Comparison of ENCODE assay signal across 1 cellular context in genomic region chr2:26785431-26786206, GRCh38.
TF ChIP-seq lines count a peak whose summit lies in the region.

Gene CENPA, plus strand, starts transcription at chr2:26786056. Its CDS starts 141 bp downstream, at chr2:26786197.

TF ChIP-seq in K562, 482 proteins besides CTCF, POLR2A, EP300 and RAD21 (continued from another document and continues in another):
- TF ChIP-seq, protein P1, sequence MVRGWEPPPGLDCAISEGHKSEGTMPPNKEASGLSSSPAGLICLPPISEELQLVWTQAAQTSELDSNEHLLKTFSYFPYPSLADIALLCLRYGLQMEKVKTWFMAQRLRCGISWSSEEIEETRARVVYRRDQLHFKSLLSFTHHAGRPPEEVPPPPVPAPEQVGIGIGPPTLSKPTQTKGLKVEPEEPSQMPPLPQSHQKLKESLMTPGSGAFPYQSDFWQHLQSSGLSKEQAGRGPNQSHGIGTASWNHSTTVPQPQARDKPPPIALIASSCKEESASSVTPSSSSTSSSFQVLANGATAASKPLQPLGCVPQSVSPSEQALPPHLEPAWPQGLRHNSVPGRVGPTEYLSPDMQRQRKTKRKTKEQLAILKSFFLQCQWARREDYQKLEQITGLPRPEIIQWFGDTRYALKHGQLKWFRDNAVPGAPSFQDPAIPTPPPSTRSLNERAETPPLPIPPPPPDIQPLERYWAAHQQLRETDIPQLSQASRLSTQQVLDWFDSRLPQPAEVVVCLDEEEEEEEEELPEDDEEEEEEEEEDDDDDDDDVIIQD (CRISPR knock-in tag; IDR thresholded peaks at IDR 0.05) = 0 out of 2 replicates have a peak, but pooled peaks have one; percentile 67
- TF ChIP-seq, protein P2, sequence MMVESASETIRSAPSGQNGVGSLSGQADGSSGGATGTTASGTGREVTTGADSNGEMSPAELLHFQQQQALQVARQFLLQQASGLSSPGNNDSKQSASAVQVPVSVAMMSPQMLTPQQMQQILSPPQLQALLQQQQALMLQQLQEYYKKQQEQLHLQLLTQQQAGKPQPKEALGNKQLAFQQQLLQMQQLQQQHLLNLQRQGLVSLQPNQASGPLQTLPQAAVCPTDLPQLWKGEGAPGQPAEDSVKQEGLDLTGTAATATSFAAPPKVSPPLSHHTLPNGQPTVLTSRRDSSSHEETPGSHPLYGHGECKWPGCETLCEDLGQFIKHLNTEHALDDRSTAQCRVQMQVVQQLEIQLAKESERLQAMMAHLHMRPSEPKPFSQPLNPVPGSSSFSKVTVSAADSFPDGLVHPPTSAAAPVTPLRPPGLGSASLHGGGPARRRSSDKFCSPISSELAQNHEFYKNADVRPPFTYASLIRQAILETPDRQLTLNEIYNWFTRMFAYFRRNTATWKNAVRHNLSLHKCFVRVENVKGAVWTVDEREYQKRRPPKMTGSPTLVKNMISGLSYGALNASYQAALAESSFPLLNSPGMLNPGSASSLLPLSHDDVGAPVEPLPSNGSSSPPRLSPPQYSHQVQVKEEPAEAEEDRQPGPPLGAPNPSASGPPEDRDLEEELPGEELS (CRISPR knock-in tag; IDR thresholded peaks at IDR 0.05; ENCODE audit: borderline replicate concordance) = no peak
- TF ChIP-seq TOE1 (IDR thresholded peaks at IDR 0.05; ENCODE audit: borderline replicate concordance) = no peak
- no peak for TF ChIP-seq TOE1 (CRISPR knock-in tag; IDR thresholded peaks at IDR 0.05; ENCODE audit: borderline replicate concordance, low read depth)
- 0 out of 2 replicates have a peak, but pooled peaks have one; percentile 20 for TF ChIP-seq SREBF1 (IDR thresholded peaks at IDR 0.05; ENCODE audit: borderline replicate concordance, low read depth, low read length)
- 0 out of 4 replicates have a peak, but pooled peaks of 1 of the 2 experiments have one; percentile 75 for TF ChIP-seq NONO (IDR thresholded peaks at IDR 0.05; ENCODE audit: low read depth in 2 of 2, low read length in 1 of 2)
- TF ChIP-seq KDM1A (IDR thresholded peaks at IDR 0.05) = no peak
- TF ChIP-seq ZNF57 (CRISPR knock-in tag; IDR thresholded peaks at IDR 0.05) = no peak
- TF ChIP-seq ZNF140 (CRISPR knock-in tag; IDR thresholded peaks at IDR 0.05) = no peak
- TF ChIP-seq, protein P3, sequence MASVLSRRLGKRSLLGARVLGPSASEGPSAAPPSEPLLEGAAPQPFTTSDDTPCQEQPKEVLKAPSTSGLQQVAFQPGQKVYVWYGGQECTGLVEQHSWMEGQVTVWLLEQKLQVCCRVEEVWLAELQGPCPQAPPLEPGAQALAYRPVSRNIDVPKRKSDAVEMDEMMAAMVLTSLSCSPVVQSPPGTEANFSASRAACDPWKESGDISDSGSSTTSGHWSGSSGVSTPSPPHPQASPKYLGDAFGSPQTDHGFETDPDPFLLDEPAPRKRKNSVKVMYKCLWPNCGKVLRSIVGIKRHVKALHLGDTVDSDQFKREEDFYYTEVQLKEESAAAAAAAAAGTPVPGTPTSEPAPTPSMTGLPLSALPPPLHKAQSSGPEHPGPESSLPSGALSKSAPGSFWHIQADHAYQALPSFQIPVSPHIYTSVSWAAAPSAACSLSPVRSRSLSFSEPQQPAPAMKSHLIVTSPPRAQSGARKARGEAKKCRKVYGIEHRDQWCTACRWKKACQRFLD (CRISPR knock-in tag; IDR thresholded peaks at IDR 0.05) = peak; percentile 49; the same call in 1 of the 2 replicates
- TF ChIP-seq IRF1 (CRISPR knock-in tag; IDR thresholded peaks at IDR 0.05; ENCODE audit: borderline replicate concordance) = no peak
- TF ChIP-seq RFX1 (IDR thresholded peaks at IDR 0.05) = peak; percentile 32; the same call in 1 of the 2 replicates
- no peak for TF ChIP-seq SRSF3 (IDR thresholded peaks at IDR 0.05; ENCODE audit: insufficient read depth, low read length)
- no peak for TF ChIP-seq HDAC1 (IDR thresholded peaks at IDR 0.05)
- TF ChIP-seq HNRNPLL (IDR thresholded peaks at IDR 0.05; ENCODE audit: low read depth, low read length, poor library complexity, severe bottlenecking) = peak; percentile 66
- TF ChIP-seq, protein P4, sequence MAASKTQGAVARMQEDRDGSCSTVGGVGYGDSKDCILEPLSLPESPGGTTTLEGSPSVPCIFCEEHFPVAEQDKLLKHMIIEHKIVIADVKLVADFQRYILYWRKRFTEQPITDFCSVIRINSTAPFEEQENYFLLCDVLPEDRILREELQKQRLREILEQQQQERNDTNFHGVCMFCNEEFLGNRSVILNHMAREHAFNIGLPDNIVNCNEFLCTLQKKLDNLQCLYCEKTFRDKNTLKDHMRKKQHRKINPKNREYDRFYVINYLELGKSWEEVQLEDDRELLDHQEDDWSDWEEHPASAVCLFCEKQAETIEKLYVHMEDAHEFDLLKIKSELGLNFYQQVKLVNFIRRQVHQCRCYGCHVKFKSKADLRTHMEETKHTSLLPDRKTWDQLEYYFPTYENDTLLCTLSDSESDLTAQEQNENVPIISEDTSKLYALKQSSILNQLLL (CRISPR knock-in tag; IDR thresholded peaks at IDR 0.05; ENCODE audit: borderline replicate concordance) = no peak
- no peak; the same call in 1 of the 2 replicates for TF ChIP-seq NCOA1 (IDR thresholded peaks at IDR 0.05; ENCODE audit: low read depth)
- TF ChIP-seq WHSC1 (IDR thresholded peaks at IDR 0.05; ENCODE audit: low read length) = no peak
- TF ChIP-seq, protein P5, sequence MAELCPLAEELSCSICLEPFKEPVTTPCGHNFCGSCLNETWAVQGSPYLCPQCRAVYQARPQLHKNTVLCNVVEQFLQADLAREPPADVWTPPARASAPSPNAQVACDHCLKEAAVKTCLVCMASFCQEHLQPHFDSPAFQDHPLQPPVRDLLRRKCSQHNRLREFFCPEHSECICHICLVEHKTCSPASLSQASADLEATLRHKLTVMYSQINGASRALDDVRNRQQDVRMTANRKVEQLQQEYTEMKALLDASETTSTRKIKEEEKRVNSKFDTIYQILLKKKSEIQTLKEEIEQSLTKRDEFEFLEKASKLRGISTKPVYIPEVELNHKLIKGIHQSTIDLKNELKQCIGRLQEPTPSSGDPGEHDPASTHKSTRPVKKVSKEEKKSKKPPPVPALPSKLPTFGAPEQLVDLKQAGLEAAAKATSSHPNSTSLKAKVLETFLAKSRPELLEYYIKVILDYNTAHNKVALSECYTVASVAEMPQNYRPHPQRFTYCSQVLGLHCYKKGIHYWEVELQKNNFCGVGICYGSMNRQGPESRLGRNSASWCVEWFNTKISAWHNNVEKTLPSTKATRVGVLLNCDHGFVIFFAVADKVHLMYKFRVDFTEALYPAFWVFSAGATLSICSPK (IDR thresholded peaks at IDR 0.05; ENCODE audit: borderline replicate concordance) = no peak
- no peak for TF ChIP-seq IFI16 (CRISPR knock-in tag; IDR thresholded peaks at IDR 0.05)
- TF ChIP-seq MXD1 (CRISPR knock-in tag; IDR thresholded peaks at IDR 0.05; ENCODE audit: borderline replicate concordance, poor library complexity, severe bottlenecking) = no peak
- TF ChIP-seq SRSF7 (optimal IDR thresholded peaks at IDR 0.05; ENCODE audit: low read depth, low read length) = no peak
- peak; percentile 60; the same call in 1 of the 2 replicates for TF ChIP-seq ZNF668 (CRISPR knock-in tag; IDR thresholded peaks at IDR 0.05)
- TF ChIP-seq, protein P6, sequence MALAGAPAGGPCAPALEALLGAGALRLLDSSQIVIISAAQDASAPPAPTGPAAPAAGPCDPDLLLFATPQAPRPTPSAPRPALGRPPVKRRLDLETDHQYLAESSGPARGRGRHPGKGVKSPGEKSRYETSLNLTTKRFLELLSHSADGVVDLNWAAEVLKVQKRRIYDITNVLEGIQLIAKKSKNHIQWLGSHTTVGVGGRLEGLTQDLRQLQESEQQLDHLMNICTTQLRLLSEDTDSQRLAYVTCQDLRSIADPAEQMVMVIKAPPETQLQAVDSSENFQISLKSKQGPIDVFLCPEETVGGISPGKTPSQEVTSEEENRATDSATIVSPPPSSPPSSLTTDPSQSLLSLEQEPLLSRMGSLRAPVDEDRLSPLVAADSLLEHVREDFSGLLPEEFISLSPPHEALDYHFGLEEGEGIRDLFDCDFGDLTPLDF (CRISPR knock-in tag; IDR thresholded peaks at IDR 0.05) = peak; percentile 92
- TF ChIP-seq OTX1 (CRISPR knock-in tag; IDR thresholded peaks at IDR 0.05) = 0 out of 2 replicates have a peak, but pooled peaks have one; percentile 15
- TF ChIP-seq FOXM1 (IDR thresholded peaks at IDR 0.05; ENCODE audit: low read depth) = peak; percentile 100
- TF ChIP-seq FOXM1 (CRISPR knock-in tag; IDR thresholded peaks at IDR 0.05; ENCODE audit: low read depth) = peak; percentile 100
- no peak for TF ChIP-seq SMAD2 (IDR thresholded peaks at IDR 0.05; ENCODE audit: low read depth, low read length)
- no peak for TF ChIP-seq GTF2E2 (tag; IDR thresholded peaks at IDR 0.05)
- TF ChIP-seq RUNX1 (IDR thresholded peaks at IDR 0.05; ENCODE audit: low read depth) = 0 out of 2 replicates have a peak, but pooled peaks have one; percentile 34
- TF ChIP-seq, protein P7, sequence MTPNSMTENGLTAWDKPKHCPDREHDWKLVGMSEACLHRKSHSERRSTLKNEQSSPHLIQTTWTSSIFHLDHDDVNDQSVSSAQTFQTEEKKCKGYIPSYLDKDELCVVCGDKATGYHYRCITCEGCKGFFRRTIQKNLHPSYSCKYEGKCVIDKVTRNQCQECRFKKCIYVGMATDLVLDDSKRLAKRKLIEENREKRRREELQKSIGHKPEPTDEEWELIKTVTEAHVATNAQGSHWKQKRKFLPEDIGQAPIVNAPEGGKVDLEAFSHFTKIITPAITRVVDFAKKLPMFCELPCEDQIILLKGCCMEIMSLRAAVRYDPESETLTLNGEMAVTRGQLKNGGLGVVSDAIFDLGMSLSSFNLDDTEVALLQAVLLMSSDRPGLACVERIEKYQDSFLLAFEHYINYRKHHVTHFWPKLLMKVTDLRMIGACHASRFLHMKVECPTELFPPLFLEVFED (CRISPR knock-in tag; conservative IDR thresholded peaks at IDR 0.05) = peak; percentile 56; the same call in 1 of the 2 replicates
- TF ChIP-seq BCL6 (CRISPR knock-in tag; IDR thresholded peaks at IDR 0.05) = no peak
- peak; percentile 55; the same call in 1 of the 2 replicates for TF ChIP-seq GABPB1 (CRISPR knock-in tag; IDR thresholded peaks at IDR 0.05)
- peak; percentile 50; the same call in 1 of the 2 replicates for TF ChIP-seq SMAD4 (CRISPR knock-in tag; conservative IDR thresholded peaks at IDR 0.05)
- TF ChIP-seq E2F3 (CRISPR knock-in tag; IDR thresholded peaks at IDR 0.05) = peak; percentile 63; the same call in 1 of the 2 replicates
- 0 out of 2 replicates have a peak, but pooled peaks have one; percentile 33 for TF ChIP-seq DIDO1 (tag; IDR thresholded peaks at IDR 0.05; ENCODE audit: low read depth)
- TF ChIP-seq YY1 (IDR thresholded peaks at IDR 0.05; ENCODE audit: borderline replicate concordance in 1 of 3, control insufficient read depth in 1 of 3, extremely low read depth in 1 of 3, insufficient read depth in 3 of 3, insufficient read length in 1 of 3, insufficient replicate concordance in 2 of 3, low read depth in 1 of 3, low read length in 2 of 3) = peak in 1 of 3 experiments; percentile 29
- TF ChIP-seq CBFA2T2 (conservative IDR thresholded peaks at IDR 0.05) = no peak
- peak; percentile 83 for TF ChIP-seq POLR2H (tag; IDR thresholded peaks at IDR 0.05; ENCODE audit: low read depth)
- TF ChIP-seq SNAPC5 (CRISPR knock-in tag; IDR thresholded peaks at IDR 0.05) = no peak
- no peak for TF ChIP-seq ZNF449 (CRISPR knock-in tag; IDR thresholded peaks at IDR 0.05)
- TF ChIP-seq SMAD3 (CRISPR knock-in tag; conservative IDR thresholded peaks at IDR 0.05) = 0 out of 2 replicates have a peak, but pooled peaks have one; percentile 40
- TF ChIP-seq ZNF124 (CRISPR knock-in tag; IDR thresholded peaks at IDR 0.05) = no peak
- TF ChIP-seq, protein P8, sequence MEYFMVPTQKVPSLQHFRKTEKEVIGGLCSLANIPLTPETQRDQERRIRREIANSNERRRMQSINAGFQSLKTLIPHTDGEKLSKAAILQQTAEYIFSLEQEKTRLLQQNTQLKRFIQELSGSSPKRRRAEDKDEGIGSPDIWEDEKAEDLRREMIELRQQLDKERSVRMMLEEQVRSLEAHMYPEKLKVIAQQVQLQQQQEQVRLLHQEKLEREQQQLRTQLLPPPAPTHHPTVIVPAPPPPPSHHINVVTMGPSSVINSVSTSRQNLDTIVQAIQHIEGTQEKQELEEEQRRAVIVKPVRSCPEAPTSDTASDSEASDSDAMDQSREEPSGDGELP (CRISPR knock-in tag; IDR thresholded peaks at IDR 0.05; ENCODE audit: borderline replicate concordance) = peak; percentile 68; the same call in 1 of the 2 replicates
- peak; percentile 98 for TF ChIP-seq L3MBTL2 (IDR thresholded peaks at IDR 0.05)
- no peak for TF ChIP-seq ZNF408 (CRISPR knock-in tag; IDR thresholded peaks at IDR 0.05; ENCODE audit: low read depth)
- TF ChIP-seq TAF7 (tag; IDR thresholded peaks at IDR 0.05) = no peak
- TF ChIP-seq MTA1 (IDR thresholded peaks at IDR 0.05; ENCODE audit: borderline replicate concordance) = no peak
